8 cellular contexts compared by ENCODE assay signal in the genomic region with DNA sequence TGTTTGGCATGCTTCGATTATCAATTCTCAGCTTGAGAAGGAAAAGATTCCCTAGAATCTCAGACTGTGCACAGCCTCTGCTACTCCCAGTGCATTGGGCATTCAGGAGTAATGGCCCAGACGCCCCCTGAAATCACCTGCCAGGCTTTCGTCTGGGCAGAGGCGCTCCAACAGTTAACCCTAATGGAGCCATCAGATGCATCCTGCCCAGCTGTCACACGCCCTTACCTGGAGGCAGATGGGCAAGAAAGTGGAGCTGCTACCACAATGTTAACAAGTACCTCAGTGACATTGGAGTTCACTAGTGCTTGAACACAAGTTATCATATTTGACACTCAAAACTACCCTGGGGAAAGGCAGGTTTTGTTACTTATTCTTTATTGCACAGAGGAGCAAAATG. TPM values are rescaled to one million over a fixed set of nuclear protein-coding genes. Genes with fewer than 3 reads are reported as not detected.
DNase-seq lines count a peak whose midpoint lies in the region; ATAC-seq and TF ChIP-seq lines count a peak whose summit lies in the region.

No MANE protein-coding gene starts in this region.

- TF ChIP-seq CTCF in kidney epithelial cell (IDR thresholded peaks at IDR 0.05; ENCODE audit: insufficient read depth, low read length, poor library complexity, severe bottlenecking) (no peak), tibial nerve (IDR thresholded peaks at IDR 0.05) (no peak), GM13976 (IDR thresholded peaks at IDR 0.05; ENCODE audit: borderline replicate concordance, control extremely low read depth, extremely low read depth, insufficient read depth, missing control alignments) (no peak)

- no peak for TF ChIP-seq EP300 in tibial nerve (IDR thresholded peaks at IDR 0.05)

- H3K36me3 ChIP-seq in CD8-positive, alpha-beta memory T cell (ENCODE audit: insufficient read depth, low read length): no peaks in the 10 kb centered on the region
- no peaks in the 10 kb centered on the region for H3K36me3 ChIP-seq in HUES64 (ENCODE audit: insufficient read depth, low read length)
- H3K36me3 ChIP-seq in kidney epithelial cell (ENCODE audit: control insufficient read depth, insufficient read depth, low read length): no peaks in the 10 kb centered on the region
- H3K36me3 ChIP-seq in tibial nerve: no peaks in the 10 kb centered on the region

- peak overlapping the region; percentile 72 for H3K4me3 ChIP-seq in CD8-positive, alpha-beta memory T cell (ENCODE audit: low read length)
- H3K4me3 ChIP-seq in HUES64 (ENCODE audit: low read length) (peak overlapping the region; percentile 90), kidney epithelial cell (ENCODE audit: low read depth, low read length) (peak overlapping the region; percentile 69), tibial nerve (peak overlapping the region; percentile 80 to 98 (median 88))

- no peaks in the 10 kb centered on the region for H3K9me3 ChIP-seq in CD8-positive, alpha-beta memory T cell (ENCODE audit: low read length)
- H3K9me3 ChIP-seq in HUES64 (ENCODE audit: insufficient read depth, low read depth, low read length): no peaks in the 10 kb centered on the region
- no peaks in the 10 kb centered on the region for H3K9me3 ChIP-seq in tibial nerve

- H3K27me3 Mint-ChIP-seq in CD8-positive, alpha-beta memory T cell: peaks cover 23 to 39% of the 10 kb centered on the region in 2 donors
- peaks cover 57% of the 10 kb centered on the region for H3K27me3 Mint-ChIP-seq in activated naive CD8-positive, alpha-beta T cell treated with anti-CD3 and anti-CD28 coated beads, Interleukin-2, amount 10 ng/mL, durations not matched to agents 7 days and 5 days

- H3K4me1 ChIP-seq in CD8-positive, alpha-beta memory T cell (ENCODE audit: insufficient read depth, low read length): peaks cover 21% of the 10 kb centered on the region
- H3K4me1 ChIP-seq in HUES64 (ENCODE audit: insufficient read depth, low read length) (peaks cover 22% of the 10 kb centered on the region), tibial nerve (peaks cover 0 to 26% (median 0%) of the 10 kb centered on the region in 4 donors)

- H3K36me3 Mint-ChIP-seq in CD8-positive, alpha-beta memory T cell: no peaks in the 10 kb centered on the region
- no peaks in the 10 kb centered on the region for H3K36me3 Mint-ChIP-seq in activated naive CD8-positive, alpha-beta T cell treated with anti-CD3 and anti-CD28 coated beads, Interleukin-2, amount 10 ng/mL, durations not matched to agents 7 days and 5 days

- peaks cover 15 to 25% (median 22%) of the 10 kb centered on the region in 3 donors for H3K4me1 Mint-ChIP-seq in CD8-positive, alpha-beta memory T cell
- H3K4me1 Mint-ChIP-seq in activated naive CD8-positive, alpha-beta T cell treated with anti-CD3 and anti-CD28 coated beads, Interleukin-2, amount 10 ng/mL, durations not matched to agents 7 days and 5 days: peaks cover 10% of the 10 kb centered on the region

- no peak overlapping the region for H3K27ac ChIP-seq in CD8-positive, alpha-beta memory T cell (ENCODE audit: low read depth, low read length)
- H3K27ac ChIP-seq in HUES64 (ENCODE audit: low read depth, low read length): peak overlapping the region; percentile 97
- H3K27ac ChIP-seq in tibial nerve: peak overlapping the region in 3 of 4 donors; percentile 98 to 100 (median 99)

- 37% methylated on average over 5 of the region's 5 CpGs for WGBS in HUES64
- WGBS in tibial nerve, 2 donors: 19 to 28% methylated on average over 5 of the region's 5 CpGs

- in situ Hi-C loops in GM13976 (cut with MboI; ENCODE audit: low sequenced_read_pairs, unreplicated experiment): no loop called here

- CTCF ChIA-PET in CD8-positive, alpha-beta memory T cell (lab: Charles Lee): no interaction called here

- POLR2A ChIA-PET in CD8-positive, alpha-beta memory T cell (lab: Charles Lee): interaction anchor here (0.5 kb wide), 1 partner anchor 448 kb away, joined by 3 read pairs; no protein-coding TSS in a partner anchor
- POLR2A ChIA-PET in activated naive CD8-positive, alpha-beta T cell treated with anti-CD3 and anti-CD28 coated beads, Interleukin-2, amount 10 ng/mL, durations not matched to agents 7 days and 5 days (lab: Charles Lee): no interaction called here

- TF ChIP-seq POLR2A in tibial nerve (IDR thresholded peaks at IDR 0.05): no peak

- H3K9ac ChIP-seq in HUES64 (ENCODE audit: low read depth, low read length): peak overlapping the region; percentile 99

- peak overlapping the region; percentile 58 to 83 (median 82) for H3K4me3 Mint-ChIP-seq in CD8-positive, alpha-beta memory T cell
- H3K4me3 Mint-ChIP-seq in activated naive CD8-positive, alpha-beta T cell treated with anti-CD3 and anti-CD28 coated beads, Interleukin-2, amount 10 ng/mL, durations not matched to agents 7 days and 5 days: peak overlapping the region; percentile 76

- peaks cover 0 to 6% (median 0%) of the 10 kb centered on the region in 5 donors for H3K9me3 Mint-ChIP-seq in CD8-positive, alpha-beta memory T cell
- H3K9me3 Mint-ChIP-seq in activated naive CD8-positive, alpha-beta T cell treated with anti-CD3 and anti-CD28 coated beads, Interleukin-2, amount 10 ng/mL, durations not matched to agents 7 days and 5 days: no peaks in the 10 kb centered on the region

- no peak for ATAC-seq in activated naive CD8-positive, alpha-beta T cell treated with anti-CD3 and anti-CD28 coated beads, Interleukin-2, amount 10 ng/mL, durations not matched to agents 7 days and 5 days (ENCODE audit: low read depth)
- ATAC-seq in HG03520 (IDR thresholded peaks at IDR 0.05; ENCODE audit: unreplicated experiment): no peak

- no peak overlapping the region for H3K27ac Mint-ChIP-seq in CD8-positive, alpha-beta memory T cell
- H3K27ac Mint-ChIP-seq in activated naive CD8-positive, alpha-beta T cell treated with anti-CD3 and anti-CD28 coated beads, Interleukin-2, amount 10 ng/mL, durations not matched to agents 7 days and 5 days: no peak overlapping the region

- no peaks in the 10 kb centered on the region for H3K27me3 ChIP-seq in CD8-positive, alpha-beta memory T cell (ENCODE audit: insufficient read depth, low read length, poor library complexity, severe bottlenecking)
- H3K27me3 ChIP-seq in HUES64 (ENCODE audit: insufficient read depth, low read length) (no peaks in the 10 kb centered on the region), kidney epithelial cell (ENCODE audit: control insufficient read depth, insufficient read depth, low read length) (no peaks in the 10 kb centered on the region), tibial nerve (no peaks in the 10 kb centered on the region)

- DNase-seq in CD8-positive, alpha-beta memory T cell: peak in 1 of 5 donors; percentile 4
- no peak for DNase-seq in activated naive CD8-positive, alpha-beta T cell treated with anti-CD3 and anti-CD28 coated beads, Interleukin-2, amount 10 ng/mL, durations not matched to agents 7 days and 5 days
- DNase-seq in kidney epithelial cell (ENCODE audit: low read depth) (no peak), tibial nerve (ENCODE audit: low spot score in 2 of 2) (no peak), HUDEP-2 (lab: John Stamatoyannopoulos, UW; ENCODE audit: unreplicated experiment in 76 of 76) (no peak), GM13976 (ENCODE audit: low spot score) (no peak)

RNA-seq across cellular contexts. Expression of a gene that starts 1.0 kb away (rescaled TPM):
- 1 to 10 TPM in 1 of 2 experiments, under 1 TPM in 1; 0.94 to 2.4 TPM for total RNA-seq in CD8-positive, alpha-beta memory T cell
- 0.12 TPM for polyA plus RNA-seq in CD8-positive, alpha-beta memory T cell
- 27.0 TPM for polyA plus RNA-seq in HUES64 (2013, experiment 1 of 2)
- 28.2 TPM for polyA plus RNA-seq in HUES64 (2013, experiment 2 of 2)
- 1 to 10 TPM in 1 of 2 experiments, under 1 TPM in 1; 0.48 to 1.1 TPM for total RNA-seq in activated naive CD8-positive, alpha-beta T cell treated with anti-CD3 and anti-CD28 coated beads, Interleukin-2, amount 10 ng/mL, durations not matched to agents 7 days and 5 days
- total RNA-seq in kidney epithelial cell (15.2 and 20.3 TPM in 2 replicates), tibial nerve (10 to 100 TPM; 30.6 to 64.5 (median 44.9) TPM)
